32 cellular contexts compared by ENCODE assay signal in genomic region chr5:179840766-179841165, GRCh38. TPM values are rescaled to one million over a fixed set of nuclear protein-coding genes. Genes with fewer than 3 reads are reported as not detected.
DNase-seq lines count a peak whose midpoint lies in the region; ATAC-seq, FAIRE-seq and TF ChIP-seq lines count a peak whose summit lies in the region.
"Had no signal": no experiment of that assay in that cellular context is flagged by ENCODE, and none has a peak within 500 bp of the region (broad histone marks: within the 10 kb centered on the region; RNA-seq: fewer than 3 reads in every experiment).

No MANE protein-coding gene starts in this region.

- H4K20me1 ChIP-seq in endothelial cell of umbilical vein (replicated peaks; ENCODE audit: control insufficient read depth, extremely low read depth, insufficient read depth, low read length), result no peaks in the 10 kb centered on the region

- TF ChIP-seq CTCF in natural killer cell (IDR thresholded peaks at IDR 0.05) (no peak), endothelial cell of umbilical vein (IDR thresholded peaks at IDR 0.05; ENCODE audit: extremely low read depth in 1 of 2, insufficient read depth in 1 of 2, low read depth in 1 of 2, low read length in 2 of 2) (no peak), osteocyte (IDR thresholded peaks at IDR 0.05) (no peak)

- H3K36me3 Mint-ChIP-seq in natural killer cell, result peaks cover 10% of the 10 kb centered on the region
- H3K36me3 Mint-ChIP-seq in natural killer cell treated with Interleukin-12 subunit alpha and Interleukin-12 subunit beta and Interleukin-15 and Interleukin-18, amount 100 ng/mL, for 72 hours, result peaks cover 20% of the 10 kb centered on the region
- H3K36me3 Mint-ChIP-seq in osteocyte (ENCODE audit: unreplicated experiment), result peaks cover 40% of the 10 kb centered on the region

- no peak for DNase-seq in natural killer cell
- DNase-seq in natural killer cell treated with Interleukin-12 subunit alpha and Interleukin-12 subunit beta and Interleukin-15 and Interleukin-18, amount 100 ng/mL, for 72 hours (ENCODE audit: low spot score), result no peak
- no peak for DNase-seq in endothelial cell of umbilical vein (ENCODE audit: low read depth, low spot score)
- DNase-seq in osteocyte (ENCODE audit: extremely low spot score, unreplicated experiment), result no peak
- DNase-seq in NOMO-1 (lab: John Stamatoyannopoulos, UW; ENCODE audit: unreplicated experiment in 2 of 2), result no peak
- DNase-seq in stimulated activated CD4-positive, alpha-beta T cell treated with anti-CD3 and anti-CD28 coated beads, Interleukin-4, amount 100 ng/mL, for 1 hour, result no peak
- no peak for DNase-seq in Kasumi-1 (lab: John Stamatoyannopoulos, UW)
- DNase-seq in NCI-H1417 treated with DMSO at 0.1 percent for 48 hours (lab: John Stamatoyannopoulos, UW), result no peak
- DNase-seq: ACHN; activated CD4-positive, alpha-beta memory T cell treated with anti-CD3 and anti-CD28 coated beads, Interleukin-2, amount 10 ng/mL, durations not matched to agents 7 days and 5 days; activated gamma-delta T cell; BE2C; effector memory CD4-positive, alpha-beta T cell; erythroblast; islet precursor cell; Karpas-422; naive thymus-derived CD4-positive, alpha-beta T cell; NCI-H1436 treated with DMSO at 0.1 percent for 48 hours; NCI-H2081 treated with DMSO at 0.1 percent for 48 hours; NCI-H345; NCI-H748 treated with DMSO at 0.1 percent for 48 hours; ovary; retina; SHP77; stimulated activated CD4-positive, alpha-beta T cell treated with anti-CD3 and anti-CD28 coated beads, Interleukin-2, amount 100 ng/mL, for 24 hours; stimulated activated CD8-positive, alpha-beta memory T cell treated with anti-CD3 and anti-CD28 coated beads, Interleukin-4, amount 100 ng/mL, for 48 hours; T-helper 9 cell; tibial artery had no signal

- no peak for FAIRE-seq in endothelial cell of umbilical vein (lab: Jason Lieb, UNC)
- FAIRE-seq: astrocyte, GM12878 had no signal

- no peaks in the 10 kb centered on the region for H3K79me2 ChIP-seq in endothelial cell of umbilical vein (ENCODE audit: control insufficient read depth, insufficient read depth, low read length)

- H3K4me3 ChIP-seq in endothelial cell of umbilical vein (replicated peaks in 1 of 3; ENCODE audit: insufficient read depth in 1 of 3, low read depth in 1 of 3, low read length in 3 of 3), result no peak overlapping the region
- H3K4me3 ChIP-seq: cardiac muscle cell, coronary artery, GM12878, ovary, tibial artery had no signal

- H3K9me3 Mint-ChIP-seq in natural killer cell, result peaks cover 0 to 3% of the 10 kb centered on the region in 2 donors
- H3K9me3 Mint-ChIP-seq in natural killer cell treated with Interleukin-12 subunit alpha and Interleukin-12 subunit beta and Interleukin-15 and Interleukin-18, amount 100 ng/mL, for 72 hours, result no peaks in the 10 kb centered on the region
- H3K9me3 Mint-ChIP-seq in osteocyte (ENCODE audit: unreplicated experiment), result peaks cover 5% of the 10 kb centered on the region

- H3K27me3 Mint-ChIP-seq in natural killer cell (ENCODE audit: low read depth in 2 of 2) (no peaks in the 10 kb centered on the region), osteocyte (ENCODE audit: unreplicated experiment) (no peaks in the 10 kb centered on the region)
- H3K27me3 Mint-ChIP-seq in natural killer cell treated with Interleukin-12 subunit alpha and Interleukin-12 subunit beta and Interleukin-15 and Interleukin-18, amount 100 ng/mL, for 72 hours, result no peaks in the 10 kb centered on the region
- H3K27me3 Mint-ChIP-seq: activated CD4-positive, alpha-beta memory T cell treated with anti-CD3 and anti-CD28 coated beads, Interleukin-2, amount 10 ng/mL, durations not matched to agents 7 days and 5 days; naive thymus-derived CD4-positive, alpha-beta T cell had no signal

- CTCF ChIA-PET in endothelial cell of umbilical vein (lab: Charles Lee), result no interaction called here

- H3K4me3 Mint-ChIP-seq in natural killer cell, result peak overlapping the region; percentile 49
- no peak overlapping the region for H3K4me3 Mint-ChIP-seq in natural killer cell treated with Interleukin-12 subunit alpha and Interleukin-12 subunit beta and Interleukin-15 and Interleukin-18, amount 100 ng/mL, for 72 hours
- no peak overlapping the region for H3K4me3 Mint-ChIP-seq in osteocyte (ENCODE audit: unreplicated experiment)
- H3K4me3 Mint-ChIP-seq: activated CD4-positive, alpha-beta memory T cell treated with anti-CD3 and anti-CD28 coated beads, Interleukin-2, amount 10 ng/mL, durations not matched to agents 7 days and 5 days; naive thymus-derived CD4-positive, alpha-beta T cell had no signal

- intact Hi-C loops in natural killer cell (cut with micrococcal nuclease), result no loop called here
- intact Hi-C loops in endothelial cell of umbilical vein (cut with micrococcal nuclease), result no loop called here

- H3K4me1 Mint-ChIP-seq in natural killer cell (peaks cover 17 to 21% of the 10 kb centered on the region in 2 donors), osteocyte (ENCODE audit: unreplicated experiment) (no peaks in the 10 kb centered on the region)
- H3K4me1 Mint-ChIP-seq in natural killer cell treated with Interleukin-12 subunit alpha and Interleukin-12 subunit beta and Interleukin-15 and Interleukin-18, amount 100 ng/mL, for 72 hours (ENCODE audit: low read depth in 2 of 2), result peaks cover 15% of the 10 kb centered on the region in 2 donors

- no TSS peak for BruUV-seq in endothelial cell of umbilical vein (replicated peaks; lab: Mats Ljungman, UMichigan)

- H3K27ac Mint-ChIP-seq in natural killer cell (peak overlapping the region in 1 of 2 donors; percentile 91), osteocyte (ENCODE audit: unreplicated experiment) (peak overlapping the region; percentile 31)
- peak overlapping the region in 1 of 2 donors; percentile 54 for H3K27ac Mint-ChIP-seq in natural killer cell treated with Interleukin-12 subunit alpha and Interleukin-12 subunit beta and Interleukin-15 and Interleukin-18, amount 100 ng/mL, for 72 hours
- H3K27ac Mint-ChIP-seq: activated CD4-positive, alpha-beta memory T cell treated with anti-CD3 and anti-CD28 coated beads, Interleukin-2, amount 10 ng/mL, durations not matched to agents 7 days and 5 days had no signal

- H3K9me3 ChIP-seq in endothelial cell of umbilical vein (replicated peaks; ENCODE audit: control insufficient read depth, insufficient read depth, low read length), result no peaks in the 10 kb centered on the region
- H3K9me3 ChIP-seq: BE2C, ovary had no signal

- H3K27ac ChIP-seq in endothelial cell of umbilical vein (ENCODE audit: insufficient read depth, low read depth, low read length), result no peak overlapping the region
- H3K27ac ChIP-seq: cardiac muscle cell, coronary artery, ovary, tibial artery had no signal

- dilution Hi-C loops in endothelial cell of umbilical vein (cut with MboI; ENCODE audit: extremely low pct_ligation_motif_present, low sequenced_read_pairs), result no loop called here

- no peaks in the 10 kb centered on the region for H3K9me1 ChIP-seq in endothelial cell of umbilical vein (replicated peaks; ENCODE audit: control insufficient read depth, extremely low read depth, insufficient read depth, low read length)

- ATAC-seq in natural killer cell, result no peak
- ATAC-seq in natural killer cell treated with Interleukin-12 subunit alpha and Interleukin-12 subunit beta and Interleukin-15 and Interleukin-18, amount 100 ng/mL, for 72 hours, result no peak
- ATAC-seq: GM12878; naive thymus-derived CD4-positive, alpha-beta T cell had no signal

- peak; percentile 41 for TF ChIP-seq POLR2A in endothelial cell of umbilical vein (IDR thresholded peaks at IDR 0.05; ENCODE audit: low read depth, low read length)

- H3K27me3 ChIP-seq in endothelial cell of umbilical vein (ENCODE audit: control insufficient read depth in 2 of 2, insufficient read depth in 2 of 2, low read length in 2 of 2), result no peaks in the 10 kb centered on the region
- H3K27me3 ChIP-seq: BE2C, cardiac muscle cell, ovary, tibial artery had no signal

- no peak overlapping the region for H3K9ac ChIP-seq in endothelial cell of umbilical vein (replicated peaks; ENCODE audit: extremely low read depth, insufficient read depth, low read length)

- no peak overlapping the region for H3K4me2 ChIP-seq in endothelial cell of umbilical vein (ENCODE audit: insufficient read depth, low read length)

- peaks cover 4 to 25% of the 10 kb centered on the region in 2 experiments for H3K36me3 ChIP-seq in endothelial cell of umbilical vein (ENCODE audit: control insufficient read depth in 2 of 2, extremely low read depth in 1 of 2, insufficient read depth in 2 of 2, low read length in 2 of 2)
- H3K36me3 ChIP-seq: ovary had no signal

- POLR2A ChIA-PET in endothelial cell of umbilical vein (lab: Charles Lee), result no interaction called here

- no peak overlapping the region for H2AFZ ChIP-seq in endothelial cell of umbilical vein (ENCODE audit: low read depth, low read length)

- no peaks in the 10 kb centered on the region for H3K4me1 ChIP-seq in endothelial cell of umbilical vein (ENCODE audit: control insufficient read depth, extremely low read depth, insufficient read depth, low read length)
- H3K4me1 ChIP-seq: BE2C, tibial artery had no signal

RNA-seq across cellular contexts. Expression of gene MRNIP, which starts 17.9 kb away (rescaled TPM):
- total RNA-seq in natural killer cell (10 to 100 TPM; 19.7 to 40.2 (median 25.4) TPM), endothelial cell of umbilical vein (17.6 and 19.1 TPM in 2 replicates), osteocyte (25.8 and 27.6 TPM in 2 replicates)
- total RNA-seq in natural killer cell treated with Interleukin-12 subunit alpha and Interleukin-12 subunit beta and Interleukin-15 and Interleukin-18, amount 100 ng/mL, for 72 hours, result 10 to 100 TPM; 15.9 to 25.2 TPM
- polyA plus RNA-seq in endothelial cell of umbilical vein, result 16.4 and 17.1 TPM in 2 replicates
- polyA plus RNA-seq in endothelial cell of umbilical vein (2011; cell fraction: cytosol; rRNA removed), result 7.8 and 10.3 TPM in 2 replicates
- 118 and 121 TPM in 2 replicates for polyA plus RNA-seq in endothelial cell of umbilical vein (2011; cell fraction: nucleus; rRNA removed)
- 18.5 and 19.7 TPM in 2 replicates for polyA plus RNA-seq in endothelial cell of umbilical vein (2012)
- 16.5 and 26.7 TPM in 2 replicates for polyA minus RNA-seq in endothelial cell of umbilical vein
- polyA minus RNA-seq in endothelial cell of umbilical vein (2011; cell fraction: cytosol; rRNA and poly(A)+ RNA removed), result 3.3 TPM
- 14.5 and 24.5 TPM in 2 replicates for polyA minus RNA-seq in endothelial cell of umbilical vein (2011; cell fraction: nucleus; rRNA and poly(A)+ RNA removed)

RNA-seq across cellular contexts. Expression of gene SQSTM1, which starts 20.1 kb away (rescaled TPM):
- total RNA-seq in natural killer cell (100 to 1,000 TPM; 474 to 707 (median 657) TPM), endothelial cell of umbilical vein (316 and 346 TPM in 2 replicates), osteocyte (447 and 458 TPM in 2 replicates)
- 100 to 1,000 TPM; 218 to 332 TPM for total RNA-seq in natural killer cell treated with Interleukin-12 subunit alpha and Interleukin-12 subunit beta and Interleukin-15 and Interleukin-18, amount 100 ng/mL, for 72 hours
- 293 and 302 TPM in 2 replicates for polyA plus RNA-seq in endothelial cell of umbilical vein
- 161 and 215 TPM in 2 replicates for polyA plus RNA-seq in endothelial cell of umbilical vein (2011; cell fraction: cytosol; rRNA removed)
- polyA plus RNA-seq in endothelial cell of umbilical vein (2011; cell fraction: nucleus; rRNA removed), result 318 and 450 TPM in 2 replicates
- polyA plus RNA-seq in endothelial cell of umbilical vein (2012), result 253 and 324 TPM in 2 replicates
- polyA minus RNA-seq in endothelial cell of umbilical vein, result 329 and 383 TPM in 2 replicates
- polyA minus RNA-seq in endothelial cell of umbilical vein (2011; cell fraction: cytosol; rRNA and poly(A)+ RNA removed), result 322 TPM
- polyA minus RNA-seq in endothelial cell of umbilical vein (2011; cell fraction: nucleus; rRNA and poly(A)+ RNA removed), result 164 and 528 TPM in 2 replicates

RNA-seq across cellular contexts. Expression of gene MGAT4B, which starts 34.1 kb away (rescaled TPM):
- total RNA-seq in natural killer cell, result 100 to 1,000 TPM; 143 to 159 (median 144) TPM
- 100 to 1,000 TPM in 1 of 2 donors, 10 to 100 TPM in 1; 73.2 to 105 TPM for total RNA-seq in natural killer cell treated with Interleukin-12 subunit alpha and Interleukin-12 subunit beta and Interleukin-15 and Interleukin-18, amount 100 ng/mL, for 72 hours
- total RNA-seq in endothelial cell of umbilical vein, result 226 and 243 TPM in 2 replicates
- polyA plus RNA-seq in endothelial cell of umbilical vein, result 243 and 300 TPM in 2 replicates
- polyA plus RNA-seq in endothelial cell of umbilical vein (2011; cell fraction: cytosol; rRNA removed), result 227 and 229 TPM in 2 replicates
- 434 and 609 TPM in 2 replicates for polyA plus RNA-seq in endothelial cell of umbilical vein (2011; cell fraction: nucleus; rRNA removed)
- polyA plus RNA-seq in endothelial cell of umbilical vein (2012), result 211 and 221 TPM in 2 replicates
- polyA minus RNA-seq in endothelial cell of umbilical vein, result 149 and 172 TPM in 2 replicates
- polyA minus RNA-seq in endothelial cell of umbilical vein (2011; cell fraction: cytosol; rRNA and poly(A)+ RNA removed), result 87.2 TPM
- polyA minus RNA-seq in endothelial cell of umbilical vein (2011; cell fraction: nucleus; rRNA and poly(A)+ RNA removed), result 91.5 and 136 TPM in 2 replicates
- 185 and 198 TPM in 2 replicates for total RNA-seq in osteocyte

RNA-seq across cellular contexts. Expression of gene LTC4S, which starts 47.0 kb away (rescaled TPM):
- total RNA-seq in natural killer cell (1 to 10 TPM; 3.0 to 5.4 (median 3.5) TPM), endothelial cell of umbilical vein (0.88 and 0.95 TPM in 2 replicates), osteocyte (1.1 and 2.4 TPM in 2 replicates)
- 1 to 10 TPM; 2.9 to 4.0 TPM for total RNA-seq in natural killer cell treated with Interleukin-12 subunit alpha and Interleukin-12 subunit beta and Interleukin-15 and Interleukin-18, amount 100 ng/mL, for 72 hours
- polyA plus RNA-seq in endothelial cell of umbilical vein, result 6.3 and 14.1 TPM in 2 replicates
- polyA plus RNA-seq in endothelial cell of umbilical vein (2011; cell fraction: cytosol; rRNA removed), result 0.98 and 1.7 TPM in 2 replicates
- polyA plus RNA-seq in endothelial cell of umbilical vein (2011; cell fraction: nucleus; rRNA removed), result 2.3 and 3.3 TPM in 2 replicates
- polyA plus RNA-seq in endothelial cell of umbilical vein (2012), result 1.0 TPM in 1 of 2 replicates, not detected in the other
- 0.49 TPM in 1 of 2 replicates, not detected in the other for polyA minus RNA-seq in endothelial cell of umbilical vein
- not detected for polyA minus RNA-seq in endothelial cell of umbilical vein (2011; cell fraction: cytosol; rRNA and poly(A)+ RNA removed)
- not detected in 2 replicates for polyA minus RNA-seq in endothelial cell of umbilical vein (2011; cell fraction: nucleus; rRNA and poly(A)+ RNA removed)
